In genomic region chr2:75801234-75801982, GRCh38 we compare ENCODE assay signal across 1 cellular context.
TF ChIP-seq lines count a peak whose summit lies in the region.

No MANE protein-coding gene starts in this region.

TF ChIP-seq in GM23338, 12 proteins besides CTCF, POLR2A, EP300 and RAD21 (continued from another document):
- TF ChIP-seq ZNF462 (CRISPR knock-in tag; IDR thresholded peaks at IDR 0.05) (no peak), POLR2AphosphoS5 (IDR thresholded peaks at IDR 0.05; ENCODE audit: low read depth) (no peak), NANOG (IDR thresholded peaks at IDR 0.05; ENCODE audit: borderline replicate concordance) (no peak)
- TF ChIP-seq, protein P1, sequence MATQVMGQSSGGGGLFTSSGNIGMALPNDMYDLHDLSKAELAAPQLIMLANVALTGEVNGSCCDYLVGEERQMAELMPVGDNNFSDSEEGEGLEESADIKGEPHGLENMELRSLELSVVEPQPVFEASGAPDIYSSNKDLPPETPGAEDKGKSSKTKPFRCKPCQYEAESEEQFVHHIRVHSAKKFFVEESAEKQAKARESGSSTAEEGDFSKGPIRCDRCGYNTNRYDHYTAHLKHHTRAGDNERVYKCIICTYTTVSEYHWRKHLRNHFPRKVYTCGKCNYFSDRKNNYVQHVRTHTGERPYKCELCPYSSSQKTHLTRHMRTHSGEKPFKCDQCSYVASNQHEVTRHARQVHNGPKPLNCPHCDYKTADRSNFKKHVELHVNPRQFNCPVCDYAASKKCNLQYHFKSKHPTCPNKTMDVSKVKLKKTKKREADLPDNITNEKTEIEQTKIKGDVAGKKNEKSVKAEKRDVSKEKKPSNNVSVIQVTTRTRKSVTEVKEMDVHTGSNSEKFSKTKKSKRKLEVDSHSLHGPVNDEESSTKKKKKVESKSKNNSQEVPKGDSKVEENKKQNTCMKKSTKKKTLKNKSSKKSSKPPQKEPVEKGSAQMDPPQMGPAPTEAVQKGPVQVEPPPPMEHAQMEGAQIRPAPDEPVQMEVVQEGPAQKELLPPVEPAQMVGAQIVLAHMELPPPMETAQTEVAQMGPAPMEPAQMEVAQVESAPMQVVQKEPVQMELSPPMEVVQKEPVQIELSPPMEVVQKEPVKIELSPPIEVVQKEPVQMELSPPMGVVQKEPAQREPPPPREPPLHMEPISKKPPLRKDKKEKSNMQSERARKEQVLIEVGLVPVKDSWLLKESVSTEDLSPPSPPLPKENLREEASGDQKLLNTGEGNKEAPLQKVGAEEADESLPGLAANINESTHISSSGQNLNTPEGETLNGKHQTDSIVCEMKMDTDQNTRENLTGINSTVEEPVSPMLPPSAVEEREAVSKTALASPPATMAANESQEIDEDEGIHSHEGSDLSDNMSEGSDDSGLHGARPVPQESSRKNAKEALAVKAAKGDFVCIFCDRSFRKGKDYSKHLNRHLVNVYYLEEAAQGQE (IDR thresholded peaks at IDR 0.05; ENCODE audit: unreplicated experiment): no peak
